ENCODE assay signal across 1 cellular context in genomic region chr2:54579061-54579681, GRCh38.
A peak's percentile ranks its signal among the peaks of the same experiment; 100 is the strongest.
TF ChIP-seq lines count a peak whose summit lies in the region.

No MANE protein-coding gene starts in this region.

TF ChIP-seq in HepG2, 621 proteins besides CTCF, POLR2A, EP300 and RAD21 (continued from another document and continues in another):
- TF ChIP-seq ZNF605 (CRISPR knock-in tag; IDR thresholded peaks at IDR 0.05), result peak; percentile 39; the same call in 1 of the 2 replicates
- no peak for TF ChIP-seq ZNF17 (CRISPR knock-in tag; IDR thresholded peaks at IDR 0.05)
- 0 out of 2 replicates have a peak, but pooled peaks have one; percentile 10 for TF ChIP-seq ZNF772 (CRISPR knock-in tag; IDR thresholded peaks at IDR 0.05)
- TF ChIP-seq ZNF251 (CRISPR knock-in tag; IDR thresholded peaks at IDR 0.05), result no peak
- TF ChIP-seq RXRB (CRISPR knock-in tag; IDR thresholded peaks at IDR 0.05; ENCODE audit: borderline replicate concordance), result no peak
- TF ChIP-seq ZNF446 (CRISPR knock-in tag; IDR thresholded peaks at IDR 0.05), result no peak
- no peak for TF ChIP-seq MLLT10 (CRISPR knock-in tag; IDR thresholded peaks at IDR 0.05)
- TF ChIP-seq ZMAT3 (CRISPR knock-in tag; conservative IDR thresholded peaks at IDR 0.05), result no peak
- no peak for TF ChIP-seq SIX1 (CRISPR knock-in tag; IDR thresholded peaks at IDR 0.05; ENCODE audit: borderline replicate concordance)
- no peak for TF ChIP-seq FOXA3 (CRISPR knock-in tag; IDR thresholded peaks at IDR 0.05)
- no peak for TF ChIP-seq POLR2AphosphoS5 (IDR thresholded peaks at IDR 0.05; ENCODE audit: low read depth, low read length)
- TF ChIP-seq HOMEZ (CRISPR knock-in tag; IDR thresholded peaks at IDR 0.05; ENCODE audit: low read depth), result no peak
- TF ChIP-seq ZNF816 (CRISPR knock-in tag; IDR thresholded peaks at IDR 0.05; ENCODE audit: borderline replicate concordance), result peak; percentile 11; the same call in 1 of the 2 replicates
- no peak for TF ChIP-seq EHMT2 (IDR thresholded peaks at IDR 0.05; ENCODE audit: borderline replicate concordance, low read depth, low read length)
- no peak for TF ChIP-seq SMYD3 (CRISPR knock-in tag; IDR thresholded peaks at IDR 0.05)
- TF ChIP-seq BORCS8-MEF2B (CRISPR knock-in tag; IDR thresholded peaks at IDR 0.05), result no peak
- TF ChIP-seq NFE2L2 (IDR thresholded peaks at IDR 0.05; ENCODE audit: low read length), result no peak
- TF ChIP-seq ZKSCAN1 (IDR thresholded peaks at IDR 0.05; ENCODE audit: low read length), result no peak
- no peak for TF ChIP-seq WIZ (CRISPR knock-in tag; IDR thresholded peaks at IDR 0.05)
- no peak for TF ChIP-seq SRSF9 (IDR thresholded peaks at IDR 0.05; ENCODE audit: borderline replicate concordance, insufficient read depth, low read depth, low read length, poor library complexity, severe bottlenecking)
- TF ChIP-seq PHF5A (CRISPR knock-in tag; IDR thresholded peaks at IDR 0.05; ENCODE audit: low read depth, unreplicated experiment), result no peak
- no peak for TF ChIP-seq BATF2 (CRISPR knock-in tag; IDR thresholded peaks at IDR 0.05)
- no peak for TF ChIP-seq ZBTB46 (CRISPR knock-in tag; IDR thresholded peaks at IDR 0.05; ENCODE audit: borderline replicate concordance)
- no peak for TF ChIP-seq MNT (IDR thresholded peaks at IDR 0.05)
- no peak for TF ChIP-seq FOXK2 (IDR thresholded peaks at IDR 0.05)
- no peak for TF ChIP-seq ONECUT2 (CRISPR knock-in tag; IDR thresholded peaks at IDR 0.05)
- TF ChIP-seq ZNF777 (CRISPR knock-in tag; IDR thresholded peaks at IDR 0.05), result no peak
- no peak for TF ChIP-seq HMG20A (CRISPR knock-in tag; IDR thresholded peaks at IDR 0.05; ENCODE audit: borderline replicate concordance)
- TF ChIP-seq PLRG1 (conservative IDR thresholded peaks at IDR 0.05), result no peak
- TF ChIP-seq SALL1 (CRISPR knock-in tag; IDR thresholded peaks at IDR 0.05), result 0 out of 2 replicates have a peak, but pooled peaks have one; percentile 5
- no peak for TF ChIP-seq LBX2 (CRISPR knock-in tag; IDR thresholded peaks at IDR 0.05; ENCODE audit: borderline replicate concordance)
- TF ChIP-seq ARHGAP35 (CRISPR knock-in tag; IDR thresholded peaks at IDR 0.05; ENCODE audit: borderline replicate concordance), result no peak
- peak; percentile 72 for TF ChIP-seq MAX (IDR thresholded peaks at IDR 0.05)
- TF ChIP-seq AKAP8 (CRISPR knock-in tag; IDR thresholded peaks at IDR 0.05), result no peak
- TF ChIP-seq ZNF337 (CRISPR knock-in tag; IDR thresholded peaks at IDR 0.05; ENCODE audit: borderline replicate concordance, low read depth), result peak; percentile 28; the same call in 1 of the 2 replicates
- no peak for TF ChIP-seq NBN (conservative IDR thresholded peaks at IDR 0.05)
- TF ChIP-seq ZNF619 (CRISPR knock-in tag; IDR thresholded peaks at IDR 0.05), result no peak
- no peak for TF ChIP-seq ZNF549 (CRISPR knock-in tag; IDR thresholded peaks at IDR 0.05)
- no peak for TF ChIP-seq PRPF4 (IDR thresholded peaks at IDR 0.05; ENCODE audit: low read depth, low read length, poor library complexity, severe bottlenecking)
- TF ChIP-seq SALL2 (CRISPR knock-in tag; IDR thresholded peaks at IDR 0.05), result no peak
- no peak for TF ChIP-seq ZNF510 (CRISPR knock-in tag; IDR thresholded peaks at IDR 0.05; ENCODE audit: low read depth)
- no peak for TF ChIP-seq JUNB (CRISPR knock-in tag; IDR thresholded peaks at IDR 0.05; ENCODE audit: borderline replicate concordance)
- TF ChIP-seq SYNCRIP (IDR thresholded peaks at IDR 0.05; ENCODE audit: insufficient read depth, low read depth, low read length), result no peak
- TF ChIP-seq HIC2 (CRISPR knock-in tag; IDR thresholded peaks at IDR 0.05; ENCODE audit: low read depth), result 0 out of 2 replicates have a peak, but pooled peaks have one; percentile 32
- TF ChIP-seq GPN1 (CRISPR knock-in tag; IDR thresholded peaks at IDR 0.05; ENCODE audit: borderline replicate concordance), result no peak
- no peak for TF ChIP-seq ZNF781 (CRISPR knock-in tag; IDR thresholded peaks at IDR 0.05; ENCODE audit: borderline replicate concordance, not compliant biosample characterization)
- no peak for TF ChIP-seq ZNF331 (CRISPR knock-in tag; IDR thresholded peaks at IDR 0.05)
- TF ChIP-seq KIAA2018 (CRISPR knock-in tag; IDR thresholded peaks at IDR 0.05; ENCODE audit: borderline replicate concordance), result no peak; the same call in 1 of the 2 replicates
- TF ChIP-seq GMEB2 (CRISPR knock-in tag; IDR thresholded peaks at IDR 0.05; ENCODE audit: low read depth), result no peak
- TF ChIP-seq ZNF234 (CRISPR knock-in tag; conservative IDR thresholded peaks at IDR 0.05), result no peak
- TF ChIP-seq POLR2AphosphoS2 (IDR thresholded peaks at IDR 0.05; ENCODE audit: low read depth, low read length), result no peak
